In genomic region chrX:136260801-136261200, GRCh38 we compare ENCODE assay signal across 14 cellular contexts. TPM values are rescaled to one million over a fixed set of nuclear protein-coding genes. Genes with fewer than 3 reads are reported as not detected.
DNase-seq lines count a peak whose midpoint lies in the region; ATAC-seq, FAIRE-seq and TF ChIP-seq lines count a peak whose summit lies in the region.
"Had no signal": no experiment of that assay in that cellular context is flagged by ENCODE, and none has a peak within 500 bp of the region (broad histone marks: within the 10 kb centered on the region; RNA-seq: fewer than 3 reads in every experiment).

No MANE protein-coding gene starts in this region.

- H3K9me3 ChIP-seq in IMR-90 (ENCODE audit: control insufficient read depth, insufficient read depth, low read length) (no peaks in the 10 kb centered on the region), thyroid gland (no peaks in the 10 kb centered on the region)
- H3K9me3 ChIP-seq: mucosa of descending colon, psoas muscle had no signal

- intact Hi-C loops in IMR-90 (cut with micrococcal nuclease): loop anchor here (10.0 kb wide), 1 partner anchor 434 kb away; no protein-coding TSS in a partner anchor
- intact Hi-C loops in posterior vena cava (cut with DNase I): no loop called here
- intact Hi-C loops in thyroid gland (cut with DNase I): no loop called here

- H2AFZ ChIP-seq in IMR-90 (replicated peaks; ENCODE audit: low read length, poor library complexity): peak overlapping the region; percentile 72

- H3K56ac ChIP-seq in IMR-90 (ENCODE audit: extremely low read depth, insufficient read depth, low read length): peak overlapping the region; percentile 10; the same call in 1 of the 2 replicates

- H3K36me3 ChIP-seq in IMR-90 (ENCODE audit: control insufficient read depth, insufficient read depth, low read length): no peaks in the 10 kb centered on the region
- H3K36me3 ChIP-seq in bronchial epithelial cell (ENCODE audit: control insufficient read depth, insufficient read depth, low read length): no peaks in the 10 kb centered on the region
- H3K36me3 ChIP-seq in thyroid gland: no peaks in the 10 kb centered on the region

- CTCF ChIA-PET in IMR-90 (lab: Yijun Ruan, JAX): interaction anchor here (1.2 kb wide), 1 partner anchor 233 kb away, joined by 3 read pairs; no protein-coding TSS in a partner anchor

- peak overlapping the region; percentile 85 for H2BK5ac ChIP-seq in IMR-90 (ENCODE audit: low read depth, low read length, poor library complexity, severe bottlenecking)

- H3K4me3 ChIP-seq in AG09309 (ENCODE audit: control insufficient read depth, low read depth, low read length): no peak overlapping the region
- H3K4me3 ChIP-seq in IMR-90 (ENCODE audit: insufficient read depth, low read depth, low read length): no peak overlapping the region
- no peak overlapping the region for H3K4me3 ChIP-seq in bronchial epithelial cell (ENCODE audit: low read depth, low read length)
- H3K4me3 ChIP-seq in thyroid gland (replicated peaks in 1 of 3): no peak overlapping the region
- H3K4me3 ChIP-seq: mucosa of descending colon, psoas muscle had no signal

- peak overlapping the region; percentile 66 for H3K4me2 ChIP-seq in IMR-90 (ENCODE audit: low read depth, low read length)

- H3K14ac ChIP-seq in IMR-90 (replicated peaks; ENCODE audit: low read depth, low read length): peak overlapping the region; percentile 79

- no peak overlapping the region for H3K9ac ChIP-seq in IMR-90 (ENCODE audit: low read depth, low read length)

- WGBS in IMR-90 (ENCODE audit: extremely low coverage in 2 of 2, insufficient read length in 1 of 2), 2 experiments: no CpG with 5 or more reads among the region's 1 CpG
- WGBS in thyroid gland, 2 donors: 100% methylated on average over 1 of the region's 1 CpG

- H3K4ac ChIP-seq in IMR-90 (ENCODE audit: low read depth, low read length): peak overlapping the region; percentile 92

- peak overlapping the region; percentile 84 for H2BK120ac ChIP-seq in IMR-90 (ENCODE audit: low read depth, low read length)

- TF ChIP-seq POLR2A in IMR-90 (IDR thresholded peaks at IDR 0.05; ENCODE audit: low read depth, low read length) (no peak), thyroid gland (IDR thresholded peaks at IDR 0.05) (no peak)

- no peak for FAIRE-seq in bronchial epithelial cell (lab: Jason Lieb, UNC)

- peaks cover 14% of the 10 kb centered on the region for H3K4me1 ChIP-seq in IMR-90 (ENCODE audit: control insufficient read depth, insufficient read depth, low read length)
- peaks cover 0 to 29% of the 10 kb centered on the region in 2 donors for H3K4me1 ChIP-seq in thyroid gland
- H3K4me1 ChIP-seq: psoas muscle had no signal

- TF ChIP-seq RAD21 in IMR-90 (IDR thresholded peaks at IDR 0.05; ENCODE audit: low read length): no peak

- H3K23ac ChIP-seq in IMR-90 (ENCODE audit: low read depth, low read length): 0 out of 2 replicates have a peak overlapping the region, but pooled peaks have one; percentile 56

- ATAC-seq in IMR-90 (ENCODE audit: low read depth) (peak; percentile 84), GM19395 (IDR thresholded peaks at IDR 0.05; ENCODE audit: unreplicated experiment) (no peak)
- ATAC-seq: mucosa of descending colon; psoas muscle; stimulated activated naive CD8-positive, alpha-beta T cell treated with anti-CD3 and anti-CD28 coated beads, Interleukin-15, Interleukin-2, amounts not matched to agents 100 U/mL and 50 U/mL, for 24 hours had no signal

- no TSS peak for BruUV-seq in IMR-90 (replicated peaks; lab: Mats Ljungman, UMichigan)

- in situ Hi-C loops in IMR-90 (cut with MboI; ENCODE audit: low sequenced_read_pairs): no loop called here

- POLR2A ChIA-PET in IMR-90 (lab: Charles Lee; ENCODE audit: unreplicated experiment): no interaction called here

- H3K79me1 ChIP-seq in IMR-90 (ENCODE audit: low read depth in 1 of 2, low read length in 2 of 2): no peaks in the 10 kb centered on the region

- H2BK20ac ChIP-seq in IMR-90 (ENCODE audit: low read depth, low read length): peak overlapping the region; percentile 80

- H2AK9ac ChIP-seq in IMR-90 (replicated peaks; ENCODE audit: low read depth, low read length, poor library complexity): peak overlapping the region; percentile 44

- H2BK15ac ChIP-seq in IMR-90 (ENCODE audit: low read depth, low read length): no peak overlapping the region

- peak overlapping the region; percentile 57; the same call in 1 of the 2 replicates for H3K18ac ChIP-seq in IMR-90 (ENCODE audit: low read depth, low read length)

- DNase-seq in AG09309 (ENCODE audit: low read depth) (peak; percentile 25), IMR-90 (peak; percentile 89), bronchial epithelial cell (ENCODE audit: low read depth) (peak; percentile 67), iris pigment epithelial cell (ENCODE audit: low read depth) (peak; percentile 88), posterior vena cava (ENCODE audit: low spot score) (no peak), thyroid gland (no peak)
- DNase-seq in stimulated activated CD4-positive, alpha-beta T cell treated with anti-CD3 and anti-CD28 coated beads, Interleukin-1b, Interleukin-23, amount 100 ng/mL, for 48 hours: no peak
- DNase-seq: mucosa of descending colon; NCI-H526; psoas muscle; stimulated activated CD4-positive, alpha-beta T cell treated with anti-CD3 and anti-CD28 coated beads, Interleukin-4, amount 100 ng/mL, for 24 hours; stimulated activated naive CD8-positive, alpha-beta T cell treated with anti-CD3 and anti-CD28 coated beads, Interleukin-15, Interleukin-2, amounts not matched to agents 100 U/mL and 50 U/mL, for 24 hours had no signal

- H4K91ac ChIP-seq in IMR-90 (ENCODE audit: insufficient read depth, low read depth, low read length): 0 out of 2 replicates have a peak overlapping the region, but pooled peaks have one; percentile 21

- no peaks in the 10 kb centered on the region for H3K27me3 ChIP-seq in IMR-90 (ENCODE audit: control insufficient read depth, insufficient read depth, low read length)
- no peaks in the 10 kb centered on the region for H3K27me3 ChIP-seq in bronchial epithelial cell (ENCODE audit: control insufficient read depth, insufficient read depth, low read length)
- no peaks in the 10 kb centered on the region for H3K27me3 ChIP-seq in thyroid gland

- H4K5ac ChIP-seq in IMR-90 (ENCODE audit: low read depth, low read length): no peak overlapping the region

- no peak for TF ChIP-seq CTCF in AG09309 (IDR thresholded peaks at IDR 0.05; ENCODE audit: control insufficient read depth, insufficient read depth, low read depth, low read length, missing control alignments)
- TF ChIP-seq CTCF in IMR-90 (conservative IDR thresholded peaks at IDR 0.05; ENCODE audit: low read depth, low read length): no peak
- TF ChIP-seq CTCF in bronchial epithelial cell (IDR thresholded peaks at IDR 0.05; ENCODE audit: insufficient read depth, low read length, severe bottlenecking): no peak
- no peak for TF ChIP-seq CTCF in thyroid gland (IDR thresholded peaks at IDR 0.05)

- peaks cover 13% of the 10 kb centered on the region; the same call in 1 of the 2 replicates for H3K9me1 ChIP-seq in IMR-90 (ENCODE audit: insufficient read depth, low read length)

- H3K27ac ChIP-seq in IMR-90 (ENCODE audit: insufficient read depth, low read length): peak overlapping the region; percentile 72
- H3K27ac ChIP-seq in thyroid gland: peak overlapping the region in 1 of 3 donors; percentile 32
- H3K27ac ChIP-seq: VCaP had no signal

- H2AK5ac ChIP-seq in IMR-90 (ENCODE audit: low read depth, low read length): no peak overlapping the region

- no peaks in the 10 kb centered on the region for H4K20me1 ChIP-seq in IMR-90 (ENCODE audit: insufficient read depth, low read length)

- peak overlapping the region in 1 of 2 experiments; percentile 76; a peak in 2 of 4 replicates for H4K8ac ChIP-seq in IMR-90 (ENCODE audit: low read depth in 2 of 2, low read length in 2 of 2)

- dilution Hi-C loops in IMR-90 (cut with HindIII; ENCODE audit: low sequenced_read_pairs, unreplicated experiment): no loop called here

TF ChIP-seq in IMR-90, 13 proteins besides CTCF, POLR2A, EP300 and RAD21:
- peak; percentile 20; the same call in 1 of the 2 replicates for TF ChIP-seq CEBPB (IDR thresholded peaks at IDR 0.05; ENCODE audit: low read depth, low read length)
- TF ChIP-seq SMC3 (IDR thresholded peaks at IDR 0.05; ENCODE audit: low read depth, low read length): no peak
- peak; percentile 14; the same call in 1 of the 2 replicates for TF ChIP-seq MAFK (IDR thresholded peaks at IDR 0.05; ENCODE audit: low read depth, low read length)

RNA-seq across cellular contexts. Expression of gene MAP7D3, which starts 9.6 kb away (rescaled TPM):
- total RNA-seq in IMR-90 (2012; rRNA removed) (21.7 and 23.8 TPM in 2 replicates), bronchial epithelial cell (3.2 and 5.1 TPM in 2 replicates), posterior vena cava (10 to 100 TPM; 23.1 to 30.3 TPM), thyroid gland (10 to 100 TPM; 13.8 to 22.2 (median 14.6) TPM)
- 9.7 and 10.0 TPM in 2 replicates for polyA plus RNA-seq in IMR-90 (2012; rRNA removed)
- 4.4 and 5.7 TPM in 2 replicates for polyA plus RNA-seq in IMR-90 (2012; cell fraction: cytosol; rRNA removed)
- 6.1 and 14.1 TPM in 2 replicates for polyA plus RNA-seq in IMR-90 (2012; cell fraction: nucleus; rRNA removed; ENCODE audit: low replicate concordance)

RNA-seq across cellular contexts. Expression of gene ADGRG4, which starts 40.0 kb away (rescaled TPM):
- total RNA-seq in IMR-90 (2012; rRNA removed): not detected in 2 replicates
- under 0.01 TPM in 1 of 2 replicates, not detected in the other for polyA plus RNA-seq in IMR-90 (2012; rRNA removed)
- not detected in 2 replicates for polyA plus RNA-seq in IMR-90 (2012; cell fraction: cytosol; rRNA removed)
- polyA plus RNA-seq in IMR-90 (2012; cell fraction: nucleus; rRNA removed; ENCODE audit: low replicate concordance): 0.02 TPM in 1 of 2 replicates, not detected in the other
- total RNA-seq in bronchial epithelial cell: not detected in 2 replicates
- total RNA-seq in posterior vena cava: 1 to 10 TPM in 1 of 2 donors, under 1 TPM in 1; 0.71 to 1.2 TPM
- under 1 TPM in 1 of 4 donors, not detected in 3; under 0.01 TPM for total RNA-seq in thyroid gland
- polyA plus RNA-seq: psoas muscle had no signal

Comparison
In these comparisons a context has a peak if more than half of its experiments do, and no peak if none do; other contexts are left out.
1. DNase-seq: peak in AG09309 (single experiment), IMR-90 (single experiment), bronchial epithelial cell (single experiment) and iris pigment epithelial cell (single experiment); none in stimulated activated CD4-positive, alpha-beta T cell treated with anti-CD3 and anti-CD28 coated beads, Interleukin-1b, Interleukin-23, amount 100 ng/mL, for 48 hours (single experiment), posterior vena cava (single experiment) and thyroid gland (0 of 2).